21 cellular contexts compared by ENCODE assay signal in the genomic region with DNA sequence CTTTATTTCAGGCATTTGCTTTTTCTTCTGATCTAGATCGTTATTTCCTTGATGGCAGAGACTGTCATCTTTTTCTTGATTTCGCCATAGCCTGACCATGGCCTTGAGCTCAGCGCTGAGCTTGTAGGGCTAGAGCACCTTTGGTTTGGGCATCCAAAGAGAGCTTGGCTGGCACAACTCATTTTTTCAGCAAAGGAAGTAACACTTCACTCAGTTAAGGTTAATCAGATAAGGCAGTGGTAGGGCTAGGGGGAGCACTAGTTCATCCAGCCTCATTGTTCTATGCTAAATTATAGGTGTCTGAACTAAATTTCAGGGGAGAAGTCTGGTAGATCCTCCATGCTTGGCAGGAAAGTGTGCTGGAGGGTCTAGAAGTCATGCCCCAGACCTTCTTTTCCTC.
DNase-seq lines count a peak whose midpoint lies in the region; ATAC-seq and TF ChIP-seq lines count a peak whose summit lies in the region.
"Had no signal": no experiment of that assay in that cellular context is flagged by ENCODE, and none has a peak within 500 bp of the region (broad histone marks: within the 10 kb centered on the region; RNA-seq: fewer than 3 reads in every experiment).

No MANE protein-coding gene starts in this region.

- H4K20me1 ChIP-seq in OCI-LY7 (ENCODE audit: insufficient read depth, low read length), result no peaks in the 10 kb centered on the region

- ATAC-seq in stimulated activated memory B cell treated with anti-CD40 and anti-IgM and Interleukin-4, amounts not matched to agents 10 μg/mL and 1 μg/mL and 100 μg/mL, for 72 hours, result no peak
- no peak for ATAC-seq in HG02571 (IDR thresholded peaks at IDR 0.05; ENCODE audit: unreplicated experiment)
- ATAC-seq: left cardiac atrium had no signal

- no peak overlapping the region for H3K27ac ChIP-seq in OCI-LY7 (ENCODE audit: low read depth, low read length, poor library complexity, severe bottlenecking)
- H3K27ac ChIP-seq: 22Rv1, KMS-11, VCaP had no signal

- H3K9me3 Mint-ChIP-seq in glutamatergic neuron (ENCODE audit: unreplicated experiment), result peaks cover 16% of the 10 kb centered on the region
- no peaks in the 10 kb centered on the region for H3K9me3 Mint-ChIP-seq in stimulated activated memory B cell treated with anti-CD40 and anti-IgM and Interleukin-4, amounts not matched to agents 10 μg/mL and 1 μg/mL and 100 μg/mL, for 72 hours
- H3K9me3 Mint-ChIP-seq: T-cell had no signal

- H3K27ac Mint-ChIP-seq in glutamatergic neuron (ENCODE audit: unreplicated experiment), result peak overlapping the region; percentile 71
- peak overlapping the region; percentile 95 for H3K27ac Mint-ChIP-seq in stimulated activated memory B cell treated with anti-CD40 and anti-IgM and Interleukin-4, amounts not matched to agents 10 μg/mL and 1 μg/mL and 100 μg/mL, for 72 hours
- H3K27ac Mint-ChIP-seq: endodermal cell, H9, T-cell had no signal

- POLR2A ChIA-PET in OCI-LY7 (lab: Charles Lee), result no interaction called here

- DNase-seq in NCI-H82 (lab: John Stamatoyannopoulos, UW) (peak; percentile 8), NCI-H82 treated with DMSO at 0.1 percent for 48 hours (lab: John Stamatoyannopoulos, UW; ENCODE audit: unreplicated experiment) (no peak), OCI-LY7 (ENCODE audit: low spot score) (no peak), glutamatergic neuron (no peak), HCEC 1CT (no peak), NCI-H1694 treated with DMSO at 0.1 percent for 48 hours (lab: John Stamatoyannopoulos, UW) (no peak)
- DNase-seq: amygdala; cerebellar nuclear complex; endodermal cell; GF-D8; H9; left cardiac atrium; NCI-H1092 treated with DMSO at 0.1 percent for 48 hours; stimulated activated CD4-positive, alpha-beta T cell treated with anti-CD3 and anti-CD28 coated beads, Interleukin-4, amount 100 ng/mL, for 24 hours; trophoblast cell had no signal

- no TSS peak for BruUV-seq in OCI-LY7 (replicated peaks; lab: Mats Ljungman, UMichigan)

- TF ChIP-seq CTCF in OCI-LY7 (conservative IDR thresholded peaks at IDR 0.05; ENCODE audit: low read length) (0 out of 2 replicates have a peak, but pooled peaks have one; percentile 15), glutamatergic neuron (IDR thresholded peaks at IDR 0.05; ENCODE audit: partially characterized antibody, unreplicated experiment) (no peak)

- no peak overlapping the region for H2AFZ ChIP-seq in OCI-LY7 (ENCODE audit: low read length)

- intact Hi-C loops in OCI-LY7 (cut with micrococcal nuclease; ENCODE audit: unreplicated experiment), result no loop called here

- H3K9me3 ChIP-seq in OCI-LY7 (ENCODE audit: low read length), result no peaks in the 10 kb centered on the region

- H3K4me3 Mint-ChIP-seq in glutamatergic neuron (ENCODE audit: unreplicated experiment), result peak overlapping the region; percentile 53
- H3K4me3 Mint-ChIP-seq in stimulated activated memory B cell treated with anti-CD40 and anti-IgM and Interleukin-4, amounts not matched to agents 10 μg/mL and 1 μg/mL and 100 μg/mL, for 72 hours, result no peak overlapping the region
- H3K4me3 Mint-ChIP-seq: endodermal cell, H9, T-cell had no signal

- no peaks in the 10 kb centered on the region for H3K9me2 ChIP-seq in OCI-LY7 (ENCODE audit: insufficient read depth, low read length)

- no peak overlapping the region for H3K4me2 ChIP-seq in OCI-LY7 (ENCODE audit: low read length)
- H3K4me2 ChIP-seq: KMS-11 had no signal

- H3K27me3 Mint-ChIP-seq in glutamatergic neuron (ENCODE audit: unreplicated experiment), result peaks cover 15% of the 10 kb centered on the region
- H3K27me3 Mint-ChIP-seq in stimulated activated memory B cell treated with anti-CD40 and anti-IgM and Interleukin-4, amounts not matched to agents 10 μg/mL and 1 μg/mL and 100 μg/mL, for 72 hours, result no peaks in the 10 kb centered on the region

- no peaks in the 10 kb centered on the region for H3K79me2 ChIP-seq in OCI-LY7 (ENCODE audit: insufficient read depth, low read depth, low read length)

- peaks cover 66% of the 10 kb centered on the region for H3K4me1 Mint-ChIP-seq in glutamatergic neuron (ENCODE audit: low read depth, unreplicated experiment)
- peaks cover 98% of the 10 kb centered on the region for H3K4me1 Mint-ChIP-seq in stimulated activated memory B cell treated with anti-CD40 and anti-IgM and Interleukin-4, amounts not matched to agents 10 μg/mL and 1 μg/mL and 100 μg/mL, for 72 hours

- H3K4me1 ChIP-seq in OCI-LY7 (ENCODE audit: insufficient read depth, low read length, poor library complexity, severe bottlenecking), result no peaks in the 10 kb centered on the region

- no peaks in the 10 kb centered on the region for H3K36me3 ChIP-seq in OCI-LY7 (ENCODE audit: insufficient read depth, low read length)

- CTCF ChIA-PET in OCI-LY7 (lab: Charles Lee; ENCODE audit: unreplicated experiment), result no interaction called here

- H3K4me3 ChIP-seq in OCI-LY7 (ENCODE audit: low read depth, low read length, poor library complexity, severe bottlenecking), result no peak overlapping the region

- H3K36me3 Mint-ChIP-seq in glutamatergic neuron (ENCODE audit: unreplicated experiment), result peaks cover 4% of the 10 kb centered on the region
- peaks cover 96% of the 10 kb centered on the region for H3K36me3 Mint-ChIP-seq in stimulated activated memory B cell treated with anti-CD40 and anti-IgM and Interleukin-4, amounts not matched to agents 10 μg/mL and 1 μg/mL and 100 μg/mL, for 72 hours
- H3K36me3 Mint-ChIP-seq: T-cell had no signal
